10 cellular contexts compared by ENCODE assay signal in the genomic region with DNA sequence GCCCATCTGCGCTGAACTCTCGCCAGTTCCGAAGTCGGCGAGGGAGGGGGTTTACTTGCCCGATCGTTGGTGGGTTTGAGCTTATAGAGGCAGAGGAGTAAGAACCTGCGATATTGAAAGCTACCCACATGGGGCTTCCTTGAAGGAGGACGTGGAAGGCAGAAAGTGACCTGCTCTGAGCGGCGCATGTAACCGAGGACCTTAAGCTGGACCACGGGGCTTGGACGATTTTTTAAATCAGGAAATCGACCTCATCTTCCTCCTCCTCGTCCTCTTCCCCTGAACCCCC. TPM values are rescaled to one million over a fixed set of nuclear protein-coding genes. Genes with fewer than 3 reads are reported as not detected.
DNase-seq lines count a peak whose midpoint lies in the region; ATAC-seq and TF ChIP-seq lines count a peak whose summit lies in the region.
"Had no signal": no experiment of that assay in that cellular context is flagged by ENCODE, and none has a peak within 500 bp of the region (broad histone marks: within the 10 kb centered on the region; RNA-seq: fewer than 3 reads in every experiment).

No MANE protein-coding gene starts in this region.

- H3K36me3 ChIP-seq in A673 (ENCODE audit: insufficient read depth, low read length, poor library complexity, severe bottlenecking) (no peaks in the 10 kb centered on the region), mesenchymal stem cell (ENCODE audit: control insufficient read depth in 1 of 2, insufficient read depth in 2 of 2, low read depth in 1 of 2, low read length in 2 of 2) (peaks cover 0 to 3% of the 10 kb centered on the region in 2 experiments), tibial nerve (no peaks in the 10 kb centered on the region)
- no peaks in the 10 kb centered on the region for H3K36me3 ChIP-seq in CD8-positive, alpha-beta memory T cell (ENCODE audit: insufficient read depth, low read length)

- H3K4me1 Mint-ChIP-seq in CD8-positive, alpha-beta memory T cell, result peaks cover 42 to 53% (median 43%) of the 10 kb centered on the region in 3 donors
- peaks cover 51% of the 10 kb centered on the region for H3K4me1 Mint-ChIP-seq in WTC11

- no peak for TF ChIP-seq CTCF in A673 (conservative IDR thresholded peaks at IDR 0.05; ENCODE audit: low read depth, low read length)
- no peak for TF ChIP-seq CTCF in WTC11 (IDR thresholded peaks at IDR 0.05)
- no peak for TF ChIP-seq CTCF in tibial nerve (IDR thresholded peaks at IDR 0.05)

- BruUV-seq in A673 (replicated peaks; lab: Mats Ljungman, UMichigan), result no TSS peak

- peaks cover 92 to 97% of the 10 kb centered on the region in 2 donors for H3K27me3 Mint-ChIP-seq in CD8-positive, alpha-beta memory T cell
- H3K27me3 Mint-ChIP-seq in WTC11 (ENCODE audit: low read depth), result peaks cover 100% of the 10 kb centered on the region

- H3K9me3 ChIP-seq in A673 (ENCODE audit: low read depth, low read length, poor library complexity, severe bottlenecking) (no peaks in the 10 kb centered on the region), mesenchymal stem cell (ENCODE audit: control insufficient read depth, low read length) (no peaks in the 10 kb centered on the region), tibial nerve (no peaks in the 10 kb centered on the region)
- H3K9me3 ChIP-seq in CD8-positive, alpha-beta memory T cell (ENCODE audit: low read length), result no peaks in the 10 kb centered on the region

- DNase-seq in A673 (ENCODE audit: low spot score) (peak; percentile 40), WTC11 (ENCODE audit: low spot score) (no peak), mesenchymal stem cell (peak; percentile 19), tibial nerve (ENCODE audit: low spot score in 2 of 2) (no peak), NCI-H2196 treated with DMSO at 0.1 percent for 48 hours (lab: John Stamatoyannopoulos, UW; ENCODE audit: unreplicated experiment) (no peak)
- no peak for DNase-seq in CD8-positive, alpha-beta memory T cell

- H2BK120ac ChIP-seq in mesenchymal stem cell (ENCODE audit: low read depth, low read length), result no peak overlapping the region

- H2AFZ ChIP-seq in mesenchymal stem cell (ENCODE audit: low read depth, low read length), result no peak overlapping the region

- H3K9me3 Mint-ChIP-seq in CD8-positive, alpha-beta memory T cell, result peaks cover 0 to 9% (median 3%) of the 10 kb centered on the region in 5 donors
- H3K9me3 Mint-ChIP-seq in WTC11, result no peaks in the 10 kb centered on the region

- no peak for TF ChIP-seq POLR2A in tibial nerve (IDR thresholded peaks at IDR 0.05)

- H3K79me1 ChIP-seq in mesenchymal stem cell (replicated peaks; ENCODE audit: low read length, poor library complexity, severe bottlenecking), result no peaks in the 10 kb centered on the region

- H3K4me1 ChIP-seq in A673 (ENCODE audit: insufficient read depth, low read length, poor library complexity, severe bottlenecking) (peaks cover 37% of the 10 kb centered on the region), mesenchymal stem cell (ENCODE audit: control insufficient read depth, insufficient read depth, low read depth, low read length) (peaks cover 19% of the 10 kb centered on the region), tibial nerve (peaks cover 0 to 48% (median 18%) of the 10 kb centered on the region in 4 donors)
- H3K4me1 ChIP-seq in CD8-positive, alpha-beta memory T cell (ENCODE audit: insufficient read depth, low read length), result peaks cover 37% of the 10 kb centered on the region

- H4K8ac ChIP-seq in mesenchymal stem cell (ENCODE audit: low read length), result no peak overlapping the region

- H3K9ac ChIP-seq in mesenchymal stem cell (ENCODE audit: low read length), result peak overlapping the region; percentile 41

- H3K14ac ChIP-seq in mesenchymal stem cell (ENCODE audit: low read length in 2 of 2), result no peak overlapping the region

- 10% methylated on average over 16 of the region's 16 CpGs for WGBS in mesenchymal stem cell
- WGBS in tibial nerve, 2 donors, result 1 to 4% methylated on average over 16 of the region's 16 CpGs

- no peak overlapping the region for H2BK12ac ChIP-seq in mesenchymal stem cell (ENCODE audit: low read length in 2 of 2)

- CTCF ChIA-PET in A673 (lab: Charles Lee), result interaction anchor here (0.5 to 5.2 kb wide), 7 partner anchors 8 to 628 kb away, joined by 3 to 37 read pairs (median 8); no protein-coding TSS in a partner anchor
- CTCF ChIA-PET in CD8-positive, alpha-beta memory T cell (lab: Charles Lee), result interaction anchor here (1.4 to 2.5 kb wide), 6 partner anchors 9 to 164 kb away, joined by 4 to 15 read pairs (median 7); no protein-coding TSS in a partner anchor
- CTCF ChIA-PET in WTC11 (lab: Charles Lee), result interaction anchor here (0.6 to 10.9 kb wide), 35 partner anchors 10 to 204 kb away, joined by 3 to 218 read pairs (median 6); a partner anchor contains a TSS

- H3K27me3 ChIP-seq in A673 (replicated peaks; ENCODE audit: insufficient read depth, low read depth, low read length, poor library complexity), result no peaks in the 10 kb centered on the region
- peaks cover 92% of the 10 kb centered on the region for H3K27me3 ChIP-seq in CD8-positive, alpha-beta memory T cell (ENCODE audit: insufficient read depth, low read length, poor library complexity, severe bottlenecking)
- H3K27me3 ChIP-seq in mesenchymal stem cell (ENCODE audit: control insufficient read depth in 1 of 2, insufficient read depth in 1 of 2, low read length in 2 of 2), result peaks cover 99 to 100% of the 10 kb centered on the region in 2 experiments
- peaks cover 0 to 100% of the 10 kb centered on the region in 2 donors for H3K27me3 ChIP-seq in tibial nerve

- H3K36me3 Mint-ChIP-seq in CD8-positive, alpha-beta memory T cell, result no peaks in the 10 kb centered on the region
- H3K36me3 Mint-ChIP-seq in WTC11, result no peaks in the 10 kb centered on the region

- intact Hi-C loops in A673 (cut with micrococcal nuclease; ENCODE audit: unreplicated experiment), result loop anchor here (2.0 kb wide), 1 partner anchor 154 kb away; no protein-coding TSS in a partner anchor

- H3K4me3 ChIP-seq in A673 (ENCODE audit: low read depth, low read length, poor library complexity, severe bottlenecking), result peak overlapping the region; percentile 72
- no peak overlapping the region for H3K4me3 ChIP-seq in CD8-positive, alpha-beta memory T cell (ENCODE audit: low read length)
- peak overlapping the region in 1 of 2 experiments; percentile 68 for H3K4me3 ChIP-seq in mesenchymal stem cell (ENCODE audit: insufficient read depth in 1 of 2, low read depth in 1 of 2, low read length in 2 of 2)
- H3K4me3 ChIP-seq in tibial nerve, result no peak overlapping the region

- H3K27ac Mint-ChIP-seq in CD8-positive, alpha-beta memory T cell, result peak overlapping the region in 2 of 8 donors; percentile 63 to 70
- no peak overlapping the region for H3K27ac Mint-ChIP-seq in WTC11

- no peak overlapping the region for H3K4ac ChIP-seq in mesenchymal stem cell (ENCODE audit: low read depth in 1 of 2, low read length in 2 of 2)

- H3K27ac ChIP-seq in A673 (ENCODE audit: low read depth, low read length, poor library complexity, severe bottlenecking), result peak overlapping the region; percentile 98
- H3K27ac ChIP-seq in CD8-positive, alpha-beta memory T cell (ENCODE audit: low read depth, low read length), result no peak overlapping the region
- H3K27ac ChIP-seq in mesenchymal stem cell (ENCODE audit: low read length, poor library complexity, severe bottlenecking), result no peak overlapping the region
- H3K27ac ChIP-seq in tibial nerve, result no peak overlapping the region

- no peak overlapping the region for H3K23ac ChIP-seq in mesenchymal stem cell (ENCODE audit: low read length in 2 of 2)

- no peak overlapping the region for H2BK5ac ChIP-seq in mesenchymal stem cell (ENCODE audit: low read depth, low read length, poor library complexity, severe bottlenecking)

- TF ChIP-seq EP300 in tibial nerve (IDR thresholded peaks at IDR 0.05), result no peak

- H2AK5ac ChIP-seq in mesenchymal stem cell (ENCODE audit: low read length, severe bottlenecking), result no peak overlapping the region

- no peak for ATAC-seq in WTC11
- ATAC-seq in HG03135 (IDR thresholded peaks at IDR 0.05; ENCODE audit: unreplicated experiment), result no peak
- ATAC-seq in GM21526 (IDR thresholded peaks at IDR 0.05; ENCODE audit: low FRiP score, unreplicated experiment), result no peak

- peak overlapping the region in 6 of 7 donors; percentile 31 to 79 (median 47) for H3K4me3 Mint-ChIP-seq in CD8-positive, alpha-beta memory T cell
- H3K4me3 Mint-ChIP-seq in WTC11, result peak overlapping the region; percentile 70

- no peak overlapping the region for H3K18ac ChIP-seq in mesenchymal stem cell (ENCODE audit: low read depth in 1 of 2, low read length in 2 of 2)

- no peak overlapping the region for H3K4me2 ChIP-seq in mesenchymal stem cell (ENCODE audit: low read length, poor library complexity, severe bottlenecking)

- POLR2A ChIA-PET in A673 (lab: Charles Lee; ENCODE audit: low non-redundant PET), result no interaction called here
- POLR2A ChIA-PET in CD8-positive, alpha-beta memory T cell (lab: Charles Lee), result no interaction called here
- POLR2A ChIA-PET in WTC11 (lab: Charles Lee), result interaction anchor here (1.4 kb wide), 1 partner anchor 677 kb away, joined by 4 read pairs; a partner anchor contains a TSS

- H2BK15ac ChIP-seq in mesenchymal stem cell (ENCODE audit: low read depth, poor library complexity, severe bottlenecking), result peak overlapping the region; percentile 57

- peak overlapping the region; percentile 53 for H4K91ac ChIP-seq in mesenchymal stem cell (ENCODE audit: low read length)

TF ChIP-seq in WTC11, 78 proteins besides CTCF, POLR2A, EP300 and RAD21:
- TF ChIP-seq TEAD1 (CRISPR knock-in tag; IDR thresholded peaks at IDR 0.05), result no peak

RNA-seq across cellular contexts. Expression of a gene that starts 2.0 kb away (rescaled TPM):
- 25.5 and 47.8 TPM in 2 replicates for total RNA-seq in A673 (2021)
- total RNA-seq in CD8-positive, alpha-beta memory T cell, result not detected
- polyA plus RNA-seq in CD8-positive, alpha-beta memory T cell, result not detected
- total RNA-seq in WTC11 (2021), result 8.0 to 22.3 TPM (median 9.2 TPM) in 3 replicates
- 1.5 TPM for polyA plus RNA-seq in mesenchymal stem cell (2013, experiment 1 of 2)
- 1.0 TPM for polyA plus RNA-seq in mesenchymal stem cell (2013, experiment 2 of 2)
- not detected for total RNA-seq in tibial nerve
- total RNA-seq: mononuclear cell had no signal

RNA-seq across cellular contexts. Expression of a gene that starts 2.6 kb away (rescaled TPM):
- total RNA-seq in A673 (2021), result 78.3 and 129 TPM in 2 replicates
- not detected for total RNA-seq in CD8-positive, alpha-beta memory T cell
- polyA plus RNA-seq in CD8-positive, alpha-beta memory T cell, result not detected
- 35.2 to 60.8 TPM (median 37.9 TPM) in 3 replicates for total RNA-seq in WTC11 (2021)
- polyA plus RNA-seq in mesenchymal stem cell (2013, experiment 1 of 2), result not detected
- polyA plus RNA-seq in mesenchymal stem cell (2013, experiment 2 of 2), result not detected
- total RNA-seq in tibial nerve, result not detected
- total RNA-seq: mononuclear cell, subcutaneous adipose tissue had no signal

RNA-seq across cellular contexts. Expression of a gene that starts 3.6 kb away (rescaled TPM):
- total RNA-seq in A673 (2021) (11.7 and 15.8 TPM in 2 replicates), WTC11 (2021) (1.6 to 2.8 TPM (median 1.7 TPM) in 3 replicates), tibial nerve (not detected)
- not detected for total RNA-seq in CD8-positive, alpha-beta memory T cell
- not detected for polyA plus RNA-seq in CD8-positive, alpha-beta memory T cell
- polyA plus RNA-seq in mesenchymal stem cell (2013, experiment 1 of 2), result 1.3 TPM
- polyA plus RNA-seq in mesenchymal stem cell (2013, experiment 2 of 2), result 1.2 TPM
- total RNA-seq: mononuclear cell had no signal

Comparison
In these comparisons a context has a peak if more than half of its experiments do, and no peak if none do; other contexts are left out.
1. DNase-seq: peak in A673 (single experiment) and mesenchymal stem cell (single experiment); none in CD8-positive, alpha-beta memory T cell (0 of 5), WTC11 (single experiment), tibial nerve (0 of 2) and NCI-H2196 treated with DMSO at 0.1 percent for 48 hours (single experiment).
2. RNA of a gene that starts 2.6 kb away (total RNA-seq): 78.3 to 129 TPM in A673 and 35.2 to 60.8 TPM in WTC11; not detected in CD8-positive, alpha-beta memory T cell and not detected in tibial nerve; every median in the first group is over 10 times any median in the second.